ENCODE assay signal across 9 cellular contexts in the genomic region with DNA sequence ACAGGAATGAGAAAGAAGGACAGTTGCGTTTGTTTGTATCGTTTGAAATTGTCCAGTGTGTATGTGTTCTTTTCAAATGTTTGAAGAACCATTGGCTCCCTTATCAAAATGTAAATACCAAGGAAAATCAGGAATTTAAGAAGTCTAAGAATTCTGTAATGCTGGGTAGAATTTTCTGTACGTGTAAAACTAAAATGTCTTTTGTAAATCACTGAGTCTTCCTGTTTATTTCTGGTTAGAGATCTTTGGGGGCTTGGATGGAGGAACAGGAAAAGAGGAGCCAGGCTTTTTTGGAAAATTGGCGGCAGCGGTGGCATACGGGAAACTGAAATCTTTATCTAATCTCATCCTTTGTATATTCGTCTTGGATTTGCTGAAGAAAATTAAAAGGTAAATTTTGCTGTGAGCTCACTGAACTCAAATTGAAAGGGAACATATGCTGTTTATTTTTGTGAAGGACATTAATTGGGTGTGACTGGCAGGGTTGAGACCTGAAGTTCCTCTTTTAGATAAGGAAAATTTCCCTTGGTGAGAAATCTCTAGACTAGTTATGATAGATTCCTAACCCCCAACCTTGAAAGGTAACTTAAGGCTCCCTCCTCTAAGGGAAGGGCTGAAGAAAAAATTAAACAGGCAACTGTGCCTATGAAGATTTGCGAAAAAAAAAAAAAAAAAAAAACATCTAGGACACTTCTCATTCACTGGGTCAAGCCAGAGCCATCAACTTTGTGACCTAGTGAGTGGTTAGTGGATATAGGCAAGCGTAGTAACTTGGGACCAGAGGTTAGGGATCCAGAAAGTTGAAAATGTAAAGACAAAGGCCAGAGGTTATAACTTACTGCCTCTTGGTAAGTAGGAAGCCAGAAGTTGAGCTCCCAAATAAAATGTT. TPM values are rescaled to one million over a fixed set of nuclear protein-coding genes. Genes with fewer than 3 reads are reported as not detected.
DNase-seq lines count a peak whose midpoint lies in the region; ATAC-seq, FAIRE-seq and TF ChIP-seq lines count a peak whose summit lies in the region.
"Had no signal": no experiment of that assay in that cellular context is flagged by ENCODE, and none has a peak within 500 bp of the region (broad histone marks: within the 10 kb centered on the region; RNA-seq: fewer than 3 reads in every experiment).

No MANE protein-coding gene starts in this region.

- POLR2A ChIA-PET in CD8-positive, alpha-beta T cell (lab: Charles Lee) = interaction anchor here (1.0 to 1.8 kb wide), 5 partner anchors 12 to 157 kb away, joined by 4 to 6 read pairs (median 6); no protein-coding TSS in a partner anchor

- peaks cover 15% of the 10 kb centered on the region for H3K4me1 Mint-ChIP-seq in CD8-positive, alpha-beta T cell (ENCODE audit: low read depth)
- H3K4me1 Mint-ChIP-seq in natural killer cell = peaks cover 19 to 20% of the 10 kb centered on the region in 2 donors

- H3K36me3 ChIP-seq in CD8-positive, alpha-beta T cell (ENCODE audit: insufficient read depth, low read length) = no peaks in the 10 kb centered on the region
- H3K36me3 ChIP-seq in Loucy (ENCODE audit: insufficient read depth, low read length) (no peaks in the 10 kb centered on the region), body of pancreas (replicated peaks in 1 of 2; ENCODE audit: insufficient read depth in 1 of 2, low read depth in 2 of 2) (no peaks in the 10 kb centered on the region)

- TF ChIP-seq POLR2A in body of pancreas (IDR thresholded peaks at IDR 0.05) = no peak

- no peaks in the 10 kb centered on the region for H3K36me3 Mint-ChIP-seq in CD8-positive, alpha-beta T cell
- H3K36me3 Mint-ChIP-seq in natural killer cell = peaks cover 6% of the 10 kb centered on the region

- no peak for ATAC-seq in CD8-positive, alpha-beta T cell
- ATAC-seq in body of pancreas (no peak), natural killer cell (no peak)

- no peaks in the 10 kb centered on the region for H3K27me3 ChIP-seq in CD8-positive, alpha-beta T cell (ENCODE audit: insufficient read depth, low read length)
- H3K27me3 ChIP-seq in Loucy (ENCODE audit: insufficient read depth, low read length, poor library complexity, severe bottlenecking) (no peaks in the 10 kb centered on the region), body of pancreas (no peaks in the 10 kb centered on the region)

- no peaks in the 10 kb centered on the region for H3K9me2 ChIP-seq in Loucy (replicated peaks; ENCODE audit: low read depth, low read length)

- DNase-seq in CD8-positive, alpha-beta T cell = no peak
- no peak for DNase-seq in body of pancreas
- no peak for DNase-seq in natural killer cell
- no peak for DNase-seq in D721Med (ENCODE audit: insufficient read length, low spot score)
- DNase-seq in DMS79 treated with DMSO at 0.1 percent for 48 hours (lab: John Stamatoyannopoulos, UW) = no peak
- DNase-seq in cerebellar nuclear complex (lab: John Stamatoyannopoulos, UW) = no peak
- DNase-seq in stimulated activated CD4-positive, alpha-beta T cell treated with anti-CD3 and anti-CD28 coated beads, Interleukin-12 subunit alpha, Interleukin-12 subunit beta, amount 100 ng/mL, for 4 hours = no peak
- DNase-seq: NCI-H524 treated with DMSO at 0.1 percent for 48 hours had no signal

- H3F3A ChIP-seq in Loucy (ENCODE audit: low read depth) = no peaks in the 10 kb centered on the region

- H3K4me1 ChIP-seq in CD8-positive, alpha-beta T cell (ENCODE audit: insufficient read depth, low read length) = peaks cover 11% of the 10 kb centered on the region
- H3K4me1 ChIP-seq in Loucy (ENCODE audit: insufficient read depth, low read length, poor library complexity, severe bottlenecking) (no peaks in the 10 kb centered on the region), body of pancreas (peaks cover 20% of the 10 kb centered on the region)

- TF ChIP-seq CTCF in CD8-positive, alpha-beta T cell (IDR thresholded peaks at IDR 0.05) = no peak
- no peak for TF ChIP-seq CTCF in Loucy (conservative IDR thresholded peaks at IDR 0.05; ENCODE audit: low read length)
- no peak for TF ChIP-seq CTCF in body of pancreas (IDR thresholded peaks at IDR 0.05)
- TF ChIP-seq CTCF in natural killer cell (IDR thresholded peaks at IDR 0.05) = no peak
- no peak for TF ChIP-seq CTCF in D721Med (IDR thresholded peaks at IDR 0.05; ENCODE audit: insufficient read depth, missing control alignments)

- H3K4me3 ChIP-seq in CD8-positive, alpha-beta T cell (ENCODE audit: low read depth, low read length) = peak overlapping the region; percentile 66
- H3K4me3 ChIP-seq in Loucy (ENCODE audit: low read length, poor library complexity, severe bottlenecking) (peak overlapping the region; percentile 73), body of pancreas (no peak overlapping the region)

- CTCF ChIA-PET in CD8-positive, alpha-beta T cell (lab: Charles Lee) = interaction anchor here (1.6 to 4.8 kb wide), 4 partner anchors 11 to 395 kb away, joined by 4 to 48 read pairs (median 9); a partner anchor contains a TSS

- H3K4me2 ChIP-seq in Loucy (ENCODE audit: low read depth, low read length, poor library complexity, severe bottlenecking) = peak overlapping the region; percentile 87

- H3K9me3 Mint-ChIP-seq in CD8-positive, alpha-beta T cell = peaks cover 6% of the 10 kb centered on the region
- H3K9me3 Mint-ChIP-seq in natural killer cell = peaks cover 0 to 5% of the 10 kb centered on the region in 2 donors

- peak overlapping the region; percentile 58 for H3K9ac ChIP-seq in Loucy (ENCODE audit: low read depth, low read length, poor library complexity, severe bottlenecking)

- peak overlapping the region; percentile 91 for H3K4me3 Mint-ChIP-seq in CD8-positive, alpha-beta T cell
- H3K4me3 Mint-ChIP-seq in natural killer cell = peak overlapping the region; percentile 94

- 23 to 25% methylated on average over 8 to 9 of the region's 9 CpGs for WGBS in body of pancreas, 2 donors

- peak overlapping the region; percentile 72 for H3K27ac ChIP-seq in CD8-positive, alpha-beta T cell (ENCODE audit: low read depth, low read length)
- H3K27ac ChIP-seq in body of pancreas = peak overlapping the region in 3 of 4 donors; percentile 73 to 85 (median 81)

- H3K27me3 Mint-ChIP-seq in CD8-positive, alpha-beta T cell (ENCODE audit: low read depth) = peaks cover 6% of the 10 kb centered on the region
- peaks cover 5 to 15% of the 10 kb centered on the region in 2 donors for H3K27me3 Mint-ChIP-seq in natural killer cell (ENCODE audit: low read depth in 2 of 2)

- H3K9me3 ChIP-seq in CD8-positive, alpha-beta T cell (ENCODE audit: low read length) = no peaks in the 10 kb centered on the region
- H3K9me3 ChIP-seq in Loucy (ENCODE audit: insufficient read depth, low read depth, low read length) (no peaks in the 10 kb centered on the region; the same call in 1 of the 2 replicates), body of pancreas (no peaks in the 10 kb centered on the region)

- no peak for FAIRE-seq in D721Med (lab: Jason Lieb, UNC)

- intact Hi-C loops in CD8-positive, alpha-beta T cell (cut with DNase I, micrococcal nuclease) = loop anchor here (1.0 to 10.0 kb wide), 13 partner anchors 45 to 1099 kb away; a partner anchor contains a TSS
- intact Hi-C loops in body of pancreas (cut with DNase I) (no loop called here), natural killer cell (cut with micrococcal nuclease) (loop anchor here (10.0 kb wide), 1 partner anchor 179 kb away; no protein-coding TSS in a partner anchor)

- peak overlapping the region; percentile 94 for H3K27ac Mint-ChIP-seq in CD8-positive, alpha-beta T cell
- peak overlapping the region; percentile 94 to 95 for H3K27ac Mint-ChIP-seq in natural killer cell

- no peaks in the 10 kb centered on the region for H4K20me1 ChIP-seq in Loucy (ENCODE audit: insufficient read depth, low read length, poor library complexity, severe bottlenecking)

- H3K79me2 ChIP-seq in Loucy (ENCODE audit: insufficient read depth, low read length) = no peaks in the 10 kb centered on the region

- H2AFZ ChIP-seq in Loucy (ENCODE audit: low read length) = peak overlapping the region; percentile 94

RNA-seq across cellular contexts. Expression of a gene that starts 10.8 kb away (rescaled TPM):
- total RNA-seq in CD8-positive, alpha-beta T cell = not detected
- total RNA-seq in body of pancreas = not detected
- not detected for total RNA-seq in natural killer cell

RNA-seq across cellular contexts. Expression of a gene that starts 39.8 kb away (rescaled TPM):
- total RNA-seq in CD8-positive, alpha-beta T cell = not detected
- total RNA-seq in body of pancreas (10 to 100 TPM; 21.8 to 23.4 TPM), natural killer cell (not detected)

RNA-seq across cellular contexts. Expression of a gene that starts 59.9 kb away (rescaled TPM):
- total RNA-seq in CD8-positive, alpha-beta T cell = not detected
- total RNA-seq in body of pancreas = 10 to 100 TPM; 14.5 to 58.7 TPM
- total RNA-seq in natural killer cell = not detected

Comparison
In these comparisons a context has a peak if more than half of its experiments do, and no peak if none do; other contexts are left out.
1. H3K4me3 ChIP-seq: peak in CD8-positive, alpha-beta T cell (single experiment) and Loucy (single experiment); none in body of pancreas (0 of 2).
2. RNA of a gene that starts 39.8 kb away (total RNA-seq): 21.8 to 23.4 TPM in body of pancreas; not detected in CD8-positive, alpha-beta T cell and not detected in natural killer cell; every median in the first group is over 10 times any median in the second.
3. RNA of a gene that starts 59.9 kb away (total RNA-seq): 14.5 to 58.7 TPM in body of pancreas; not detected in CD8-positive, alpha-beta T cell and not detected in natural killer cell; every median in the first group is over 10 times any median in the second.